ENCODE assay signal across 8 cellular contexts in the genomic region with DNA sequence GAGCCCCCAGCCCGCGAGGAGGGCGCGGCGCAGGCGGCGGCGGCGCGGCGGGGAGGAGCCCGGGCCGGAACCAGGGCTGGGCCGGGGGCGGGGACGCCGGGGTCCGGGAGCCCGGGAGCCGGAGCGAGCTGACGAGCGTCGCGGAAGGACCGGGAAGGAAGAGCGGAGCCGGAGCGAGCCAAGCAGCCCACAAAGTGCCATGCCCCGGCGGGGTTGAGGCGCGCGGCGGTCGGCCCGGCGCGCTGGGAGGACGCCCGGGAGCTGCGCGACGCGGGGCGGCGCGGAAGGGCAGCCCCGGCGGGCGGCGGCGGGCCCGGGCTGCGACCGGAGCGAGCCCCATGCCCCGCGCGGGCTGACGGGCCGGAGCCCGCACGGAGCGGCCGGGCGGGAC. TPM values are rescaled to one million over a fixed set of nuclear protein-coding genes. Genes with fewer than 3 reads are reported as not detected.
DNase-seq lines count a peak whose midpoint lies in the region; ATAC-seq and TF ChIP-seq lines count a peak whose summit lies in the region.

No MANE protein-coding gene starts in this region.

- peak; percentile 53 for DNase-seq in CD1c-positive myeloid dendritic cell (ENCODE audit: extremely low spot score)
- peak in 3 of 5 experiments; percentile 33 to 47 (median 46) for DNase-seq in T-helper 2 cell
- peak; percentile 50 to 79 for DNase-seq in foreskin fibroblast
- no peak for DNase-seq in sciatic nerve (ENCODE audit: low spot score)
- DNase-seq in GM13977 (ENCODE audit: low spot score): no peak
- no peak for DNase-seq in dermis blood vessel endothelial cell

- in situ Hi-C loops in GM13977 (cut with MboI; ENCODE audit: low pct_unique_long_range_greater_than_20kb, low sequenced_read_pairs, unreplicated experiment): no loop called here

- ATAC-seq in GM19035 (IDR thresholded peaks at IDR 0.05; ENCODE audit: unreplicated experiment): peak; percentile 46
- ATAC-seq in HG03135 (IDR thresholded peaks at IDR 0.05; ENCODE audit: unreplicated experiment): peak; percentile 28
- peak; percentile 27 for ATAC-seq in sciatic nerve

- intact Hi-C loops in sciatic nerve (cut with DNase I): no loop called here

- TF ChIP-seq CTCF in foreskin fibroblast (IDR thresholded peaks at IDR 0.05; ENCODE audit: low read depth, low read length): no peak
- no peak for TF ChIP-seq CTCF in GM13977 (IDR thresholded peaks at IDR 0.05; ENCODE audit: extremely low read depth, insufficient read depth, missing control alignments)

- H3K4me3 ChIP-seq in foreskin fibroblast (ENCODE audit: low read depth in 1 of 2, low read length in 2 of 2): peak overlapping the region; percentile 57 to 77

RNA-seq across cellular contexts. Expression of gene FOXP4, which starts 0.3 kb away (rescaled TPM):
- total RNA-seq in sciatic nerve (39.2 TPM), dermis blood vessel endothelial cell (4.4 and 9.2 TPM in 2 replicates)

Comparison
In these comparisons a context has a peak if more than half of its experiments do, and no peak if none do; other contexts are left out.
1. DNase-seq: peak in CD1c-positive myeloid dendritic cell (single experiment), T-helper 2 cell (3 of 5) and foreskin fibroblast (2 of 2); none in sciatic nerve (single experiment), GM13977 (single experiment) and dermis blood vessel endothelial cell (single experiment).
2. Peak in every context shown above with its lines, with median percentiles within 50 percentile points of each other: ATAC-seq.